In the genomic region with DNA sequence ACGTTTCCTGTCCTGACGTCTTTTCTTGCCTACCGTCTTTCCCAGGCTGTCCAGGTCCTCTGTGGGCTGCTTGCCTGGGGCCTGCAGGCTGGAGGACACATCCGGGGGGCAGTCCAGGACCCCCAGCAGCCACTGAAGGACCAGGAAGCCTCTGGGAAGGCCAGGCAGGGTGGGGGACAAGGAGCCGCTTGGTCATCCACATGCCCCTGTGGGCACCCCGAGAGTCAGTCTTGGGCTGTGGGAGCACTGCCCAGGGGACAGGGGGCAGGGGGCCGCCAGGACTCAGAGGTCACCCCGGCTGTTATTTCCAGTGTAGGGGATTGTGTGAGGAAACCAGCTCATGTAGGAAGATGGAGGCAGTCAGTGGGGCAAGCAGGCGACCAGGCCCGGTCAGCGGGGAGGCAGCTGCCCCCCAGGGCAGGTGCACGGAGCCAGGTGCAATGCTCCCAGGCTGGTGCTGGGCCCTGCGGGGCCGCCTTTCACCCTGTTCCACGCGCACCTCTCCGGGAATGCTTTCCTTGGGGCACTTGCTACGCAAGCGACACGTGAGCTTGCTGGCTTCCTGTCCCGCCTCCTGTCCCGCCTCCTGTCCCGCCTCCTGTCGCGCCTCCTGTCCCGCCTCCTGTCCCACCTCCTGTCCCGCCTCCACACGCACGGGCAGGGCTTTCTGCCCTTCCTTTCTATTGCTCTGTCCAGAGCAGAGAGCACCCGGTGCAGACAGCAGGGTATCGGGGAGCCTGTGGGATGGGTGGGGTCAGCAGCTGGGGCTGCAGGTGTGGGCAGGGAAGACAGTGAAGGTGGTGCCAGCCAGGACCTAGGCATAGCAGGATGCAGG, we compare ENCODE assay signal across 1 cellular context.
A peak's percentile ranks its signal among the peaks of the same experiment; 100 is the strongest.
TF ChIP-seq lines count a peak whose summit lies in the region.

No MANE protein-coding gene starts in this region.

TF ChIP-seq in HepG2, 621 proteins besides CTCF, POLR2A, EP300 and RAD21 (continued from another document):
- TF ChIP-seq, protein P1, sequence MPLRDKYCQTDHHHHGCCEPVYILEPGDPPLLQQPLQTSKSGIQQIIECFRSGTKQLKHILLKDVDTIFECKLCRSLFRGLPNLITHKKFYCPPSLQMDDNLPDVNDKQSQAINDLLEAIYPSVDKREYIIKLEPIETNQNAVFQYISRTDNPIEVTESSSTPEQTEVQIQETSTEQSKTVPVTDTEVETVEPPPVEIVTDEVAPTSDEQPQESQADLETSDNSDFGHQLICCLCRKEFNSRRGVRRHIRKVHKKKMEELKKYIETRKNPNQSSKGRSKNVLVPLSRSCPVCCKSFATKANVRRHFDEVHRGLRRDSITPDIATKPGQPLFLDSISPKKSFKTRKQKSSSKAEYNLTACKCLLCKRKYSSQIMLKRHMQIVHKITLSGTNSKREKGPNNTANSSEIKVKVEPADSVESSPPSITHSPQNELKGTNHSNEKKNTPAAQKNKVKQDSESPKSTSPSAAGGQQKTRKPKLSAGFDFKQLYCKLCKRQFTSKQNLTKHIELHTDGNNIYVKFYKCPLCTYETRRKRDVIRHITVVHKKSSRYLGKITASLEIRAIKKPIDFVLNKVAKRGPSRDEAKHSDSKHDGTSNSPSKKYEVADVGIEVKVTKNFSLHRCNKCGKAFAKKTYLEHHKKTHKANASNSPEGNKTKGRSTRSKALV (CRISPR knock-in tag; IDR thresholded peaks at IDR 0.05), result 0 out of 2 replicates have a peak, but pooled peaks have one; percentile 60
- no peak for TF ChIP-seq BCL6 (CRISPR knock-in tag; IDR thresholded peaks at IDR 0.05)
